In genomic region chr14:54486685-54487084, GRCh38 we compare ENCODE assay signal across 1 cellular context.
TF ChIP-seq lines count a peak whose summit lies in the region.

No MANE protein-coding gene starts in this region.

TF ChIP-seq in HepG2, 621 proteins besides CTCF, POLR2A, EP300 and RAD21:
- no peak for TF ChIP-seq NFYB (CRISPR knock-in tag; IDR thresholded peaks at IDR 0.05)
- TF ChIP-seq KMT2B (CRISPR knock-in tag; IDR thresholded peaks at IDR 0.05) = no peak
- TF ChIP-seq SP2 (CRISPR knock-in tag; IDR thresholded peaks at IDR 0.05) = no peak
- no peak for TF ChIP-seq ZFAT (CRISPR knock-in tag; conservative IDR thresholded peaks at IDR 0.05)
- TF ChIP-seq ZFP90 (CRISPR knock-in tag; IDR thresholded peaks at IDR 0.05; ENCODE audit: borderline replicate concordance) = no peak
- no peak for TF ChIP-seq RBM39 (IDR thresholded peaks at IDR 0.05; ENCODE audit: low read depth, low read length, poor library complexity, severe bottlenecking)
- TF ChIP-seq HOMEZ (CRISPR knock-in tag; IDR thresholded peaks at IDR 0.05; ENCODE audit: low read depth) = no peak
- no peak for TF ChIP-seq HNRNPUL1 (IDR thresholded peaks at IDR 0.05; ENCODE audit: low read depth, low read length)
- no peak for TF ChIP-seq TFDP1 (CRISPR knock-in tag; IDR thresholded peaks at IDR 0.05; ENCODE audit: borderline replicate concordance)
- no peak for TF ChIP-seq ETV5 (CRISPR knock-in tag; IDR thresholded peaks at IDR 0.05; ENCODE audit: borderline replicate concordance)
- no peak for TF ChIP-seq JUN (CRISPR knock-in tag; IDR thresholded peaks at IDR 0.05)
